Comparison of ENCODE assay signal across 27 cellular contexts in the genomic region with DNA sequence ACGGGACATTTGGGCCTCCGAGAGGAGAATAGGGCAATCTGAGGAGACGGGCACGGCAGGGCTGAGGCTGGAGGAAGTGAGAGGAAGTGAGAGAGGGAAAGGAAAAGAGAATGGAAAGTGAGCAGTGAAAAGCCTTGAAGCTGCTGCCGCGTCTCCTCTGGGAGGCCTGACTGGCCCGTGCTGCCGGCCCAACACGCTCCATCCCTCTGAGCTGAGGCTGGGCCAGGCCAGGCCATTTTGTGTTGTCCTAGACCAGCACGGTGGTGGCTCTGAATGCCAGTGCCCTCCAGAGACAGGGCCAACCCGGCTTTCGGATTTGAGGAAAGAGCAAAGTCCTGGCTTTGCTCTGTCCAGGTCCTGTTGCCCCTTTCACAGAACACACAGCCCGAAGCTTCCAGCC.
"Had no signal": no experiment of that assay in that cellular context is flagged by ENCODE, and none has a peak within 500 bp of the region (broad histone marks: within the 10 kb centered on the region; RNA-seq: fewer than 3 reads in every experiment).

No MANE protein-coding gene starts in this region.

- H3K27ac ChIP-seq: adrenal gland, breast epithelium had no signal

- ATAC-seq: activated T-cell treated with anti-CD3 and anti-CD28 coated beads, Interleukin-2, amount 50 U/mL, for 4 hours; PC-3 had no signal

- H3K4me1 ChIP-seq: adrenal gland, breast epithelium had no signal

- H3K36me3 ChIP-seq: adrenal gland, breast epithelium had no signal

- FAIRE-seq: RCC 7860 had no signal

- H3K27me3 ChIP-seq: adrenal gland, breast epithelium had no signal

- H3K4me3 ChIP-seq: adrenal gland, breast epithelium had no signal

- H3K9me3 ChIP-seq: adrenal gland, breast epithelium had no signal

- DNase-seq: activated B cell treated with CpG ODN at 0.5 μM for 24 hours; activated CD4-positive, alpha-beta memory T cell treated with anti-CD3 and anti-CD28 coated beads for 36 hours; activated CD4-positive, alpha-beta T cell treated with anti-CD3 and anti-CD28 coated beads for 1 hour; activated CD4-positive, alpha-beta T cell treated with anti-CD3 and anti-CD28 coated beads, Interleukin-2, amount 10 ng/mL, durations not matched to agents 7 days and 5 days; activated CD8-positive, alpha-beta memory T cell treated with anti-CD3 and anti-CD28 coated beads for 24 hours; activated naive CD4-positive, alpha-beta T cell treated with anti-CD3 and anti-CD28 coated beads, Interleukin-2, amount 50 U/mL, for 16 hours; activated naive CD8-positive, alpha-beta T cell treated with anti-CD3 and anti-CD28 coated beads, Interleukin-2, amount 10 ng/mL, durations not matched to agents 7 days and 5 days; activated T-cell treated with anti-CD3 and anti-CD28 coated beads, Interleukin-2, amount 50 U/mL, for 4 hours; anterior cingulate cortex; caudate nucleus; IMR-90; Kasumi-1; KBM-7; NCI-H1092; NCI-H1417 treated with DMSO at 0.1 percent for 48 hours; NCI-H1694; NCI-H2029; NCI-H2107; NCI-H2171 treated with DMSO at 0.1 percent for 48 hours; NCI-H226; NCI-H526 treated with DMSO at 0.1 percent for 48 hours; NCI-H82; PC-3; SHP77 treated with DMSO at 0.1 percent for 48 hours had no signal
